21 cellular contexts compared by ENCODE assay signal in genomic region chr20:18677126-18677525, GRCh38.
"Had no signal": no experiment of that assay in that cellular context is flagged by ENCODE, and none has a peak within 500 bp of the region (broad histone marks: within the 10 kb centered on the region; RNA-seq: fewer than 3 reads in every experiment).

No MANE protein-coding gene starts in this region.

- H3K4me3 ChIP-seq: colonic mucosa, left lung, lower lobe of right lung, tibial nerve had no signal

- DNase-seq: activated CD4-positive, alpha-beta T cell treated with anti-CD3 and anti-CD28 coated beads, Interleukin-2, amount 50 U/mL, for 1 hour; activated CD4-positive, CD25-positive, alpha-beta regulatory T cell treated with anti-CD3 and anti-CD28 coated beads, Interleukin-2, amount 50 U/mL, for 72 hours; activated CD8-positive, alpha-beta T cell treated with anti-CD3 and anti-CD28 coated beads for 36 hours; activated T-cell treated with anti-CD3 and anti-CD28 coated beads, Interleukin-2, amount 50 U/mL, for 4 hours; colonic mucosa; effector CD8-positive, alpha-beta T cell; kidney glomerular epithelial cell; left lung; lower lobe of right lung; mesendoderm; occipital lobe; right cardiac atrium; stimulated activated CD4-positive, alpha-beta T cell treated with anti-CD3 and anti-CD28 coated beads, Interleukin-15, amount 100 ng/mL, for 24 hours; stimulated activated CD4-positive, alpha-beta T cell treated with anti-CD3 and anti-CD28 coated beads, Interleukin-2, amount 100 ng/mL, for 24 hours; stimulated activated naive CD4-positive, alpha-beta T cell treated with Interleukin-2 at 50 U/mL for 16 hours; T-helper 17 cell; T1000 had no signal

- H3K9me3 ChIP-seq: colonic mucosa, left lung, lower lobe of right lung, tibial nerve had no signal

- ATAC-seq: activated CD8-positive, alpha-beta T cell treated with anti-CD3 and anti-CD28 coated beads for 36 hours; activated naive CD4-positive, alpha-beta T cell treated with anti-CD3 and anti-CD28 coated beads, Interleukin-2, amount 50 U/mL, for 72 hours; activated T-cell treated with anti-CD3 and anti-CD28 coated beads, Interleukin-2, amount 50 U/mL, for 4 hours; activated T-helper 17 cell treated with anti-CD3 and anti-CD28 coated beads, Interleukin-2, amount 50 U/mL, for 72 hours; left lung; lower lobe of right lung; right cardiac atrium; T-helper 17 cell had no signal

- H3K27ac ChIP-seq: colonic mucosa, left lung, lower lobe of right lung, parathyroid adenoma, tibial nerve had no signal

- H3K4me1 ChIP-seq: colonic mucosa, left lung, lower lobe of right lung, parathyroid adenoma, tibial nerve had no signal

- H3K36me3 ChIP-seq: colonic mucosa, left lung, lower lobe of right lung, tibial nerve had no signal

- H3K27me3 ChIP-seq: colonic mucosa, left lung, tibial nerve had no signal
